ENCODE assay signal across 23 cellular contexts in the genomic region with DNA sequence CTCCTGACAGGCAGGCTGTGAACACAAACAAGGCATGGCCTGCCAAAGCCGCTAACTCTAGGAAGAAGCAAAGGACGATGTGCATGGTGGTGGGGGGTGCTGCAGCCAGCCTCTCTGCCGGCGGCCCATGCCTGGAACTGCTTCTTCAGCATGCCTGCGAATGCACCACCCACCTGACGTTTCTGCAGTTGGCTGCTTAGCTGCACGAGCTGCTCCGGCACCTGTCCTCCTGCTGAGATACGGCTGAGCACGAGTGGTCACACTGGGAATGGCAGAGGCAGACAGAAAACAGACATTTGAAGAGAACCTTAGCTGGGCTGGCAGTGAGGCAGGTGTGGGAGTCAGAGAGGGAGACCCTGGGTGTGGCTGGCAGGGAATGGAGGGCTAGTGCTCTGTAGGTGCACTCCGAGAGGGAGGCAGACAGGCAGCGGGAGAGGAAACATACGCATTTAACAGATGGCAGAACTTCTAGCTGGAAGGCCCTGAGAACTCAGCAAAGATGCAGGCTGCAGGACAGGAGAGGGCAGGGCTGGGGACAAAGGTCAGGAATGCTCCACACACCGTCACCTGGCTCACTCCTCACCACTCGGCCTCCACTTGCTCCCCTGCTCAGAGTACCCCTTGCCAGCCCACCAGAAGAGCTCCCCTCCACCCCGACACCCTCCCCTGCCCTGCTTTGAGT. TPM values are rescaled to one million over a fixed set of nuclear protein-coding genes. Genes with fewer than 3 reads are reported as not detected.
DNase-seq lines count a peak whose midpoint lies in the region; ATAC-seq and TF ChIP-seq lines count a peak whose summit lies in the region.
"Had no signal": no experiment of that assay in that cellular context is flagged by ENCODE, and none has a peak within 500 bp of the region (broad histone marks: within the 10 kb centered on the region; RNA-seq: fewer than 3 reads in every experiment).

No MANE protein-coding gene starts in this region.

- no peak for ATAC-seq in heart right ventricle
- ATAC-seq in left ventricle myocardium superior: no peak
- ATAC-seq: activated CD4-positive, CD25-positive, alpha-beta regulatory T cell treated with anti-CD3 and anti-CD28 coated beads, Interleukin-2, amount 50 U/mL, for 24 hours; activated CD8-positive, alpha-beta T cell treated with anti-CD3 and anti-CD28 coated beads, Interleukin-2, amount 10 ng/mL, durations not matched to agents 7 days and 5 days; natural killer cell; PC-3 had no signal

- H3K9me3 Mint-ChIP-seq in chondrocyte (ENCODE audit: low read depth): no peaks in the 10 kb centered on the region
- no peaks in the 10 kb centered on the region for H3K9me3 Mint-ChIP-seq in neural progenitor cell
- H3K9me3 Mint-ChIP-seq: natural killer cell had no signal

- H2AFZ ChIP-seq in neural progenitor cell (replicated peaks): no peak overlapping the region
- H2AFZ ChIP-seq: parathyroid adenoma had no signal

- H3K36me3 Mint-ChIP-seq in chondrocyte (ENCODE audit: low read depth) (peaks cover 30% of the 10 kb centered on the region), neural progenitor cell (peaks cover 9% of the 10 kb centered on the region)

- H3K9me3 ChIP-seq in heart right ventricle (no peaks in the 10 kb centered on the region), neural progenitor cell (ENCODE audit: low read depth) (no peaks in the 10 kb centered on the region), transverse colon (no peaks in the 10 kb centered on the region)
- H3K9me3 ChIP-seq: BLaER1, tibial artery had no signal

- intact Hi-C loops in heart right ventricle (cut with DNase I): loop anchor here in 6 of 10 donors (10.0 kb wide), 3 partner anchors 77 to 227 kb away; no protein-coding TSS in a partner anchor
- intact Hi-C loops in left ventricle myocardium superior (cut with micrococcal nuclease): no loop called here
- intact Hi-C loops in transverse colon (cut with DNase I; ENCODE audit: low total_unique reads): loop anchor here (10.0 kb wide), 1 partner anchor 87 kb away; no protein-coding TSS in a partner anchor

- H3K4me3 Mint-ChIP-seq in chondrocyte (ENCODE audit: unreplicated experiment): no peak overlapping the region
- H3K4me3 Mint-ChIP-seq in neural progenitor cell: peak overlapping the region; percentile 24
- H3K4me3 Mint-ChIP-seq: activated CD8-positive, alpha-beta T cell treated with anti-CD3 and anti-CD28 coated beads, Interleukin-2, amount 10 ng/mL, durations not matched to agents 7 days and 5 days; natural killer cell had no signal

- in situ Hi-C loops in transverse colon (cut with MboI; ENCODE audit: low pct_ligation_motif_present in 1 of 4, low pct_unique_long_range_greater_than_20kb in 1 of 4, low sequenced_read_pairs in 3 of 4): no loop called here

- 58 to 65% methylated on average over 16 of the region's 16 CpGs for WGBS in heart right ventricle, 2 donors
- 75 to 80% methylated on average over 1 to 16 of the region's 16 CpGs for WGBS in transverse colon (ENCODE audit: low coverage in 1 of 2), 2 donors

- H3K79me2 ChIP-seq in neural progenitor cell (ENCODE audit: low read depth): peaks cover 43% of the 10 kb centered on the region

- H3K27me3 Mint-ChIP-seq in chondrocyte (ENCODE audit: low read depth) (no peaks in the 10 kb centered on the region), neural progenitor cell (ENCODE audit: insufficient read depth, low read depth) (peaks cover 2% of the 10 kb centered on the region)

- H3K27ac Mint-ChIP-seq in chondrocyte (ENCODE audit: unreplicated experiment): no peak overlapping the region
- H3K27ac Mint-ChIP-seq in neural progenitor cell: no peak overlapping the region
- H3K27ac Mint-ChIP-seq: natural killer cell had no signal

- H3K36me3 ChIP-seq in heart right ventricle (peaks cover 0 to 65% (median 38%) of the 10 kb centered on the region in 9 donors), neural progenitor cell (no peaks in the 10 kb centered on the region), transverse colon (peaks cover 0 to 48% (median 24%) of the 10 kb centered on the region in 4 donors)

- H3K27ac ChIP-seq in heart right ventricle: peak overlapping the region in 6 of 10 donors; percentile 1 to 53 (median 28)
- no peak overlapping the region for H3K27ac ChIP-seq in neural progenitor cell
- H3K27ac ChIP-seq in transverse colon: no peak overlapping the region
- H3K27ac ChIP-seq: BLaER1, KMS-11, parathyroid adenoma, tibial artery had no signal

- no peak for TF ChIP-seq POLR2A in transverse colon (IDR thresholded peaks at IDR 0.05)

- no peaks in the 10 kb centered on the region for H3F3A ChIP-seq in neural progenitor cell (ENCODE audit: low read depth)

- no peak for TF ChIP-seq EP300 in transverse colon (IDR thresholded peaks at IDR 0.05; ENCODE audit: low read depth)

- TF ChIP-seq CTCF in heart right ventricle (IDR thresholded peaks at IDR 0.05) (no peak), chondrocyte (IDR thresholded peaks at IDR 0.05) (no peak), neural progenitor cell (IDR thresholded peaks at IDR 0.05) (no peak), transverse colon (IDR thresholded peaks at IDR 0.05) (no peak)

- H3K4me1 ChIP-seq in heart right ventricle (peaks cover 2 to 73% (median 51%) of the 10 kb centered on the region in 9 donors), neural progenitor cell (peaks cover 9% of the 10 kb centered on the region), transverse colon (peaks cover 6 to 35% (median 12%) of the 10 kb centered on the region in 4 donors)

- H4K20me1 ChIP-seq in neural progenitor cell (ENCODE audit: low read depth): peaks cover 22% of the 10 kb centered on the region

- H3K9ac ChIP-seq in neural progenitor cell: no peak overlapping the region
- H3K9ac ChIP-seq: BLaER1, KMS-11, parathyroid adenoma had no signal

- H3K4me1 Mint-ChIP-seq in chondrocyte (ENCODE audit: low read depth) (peaks cover 27% of the 10 kb centered on the region), neural progenitor cell (peaks cover 19% of the 10 kb centered on the region)

- no peak for DNase-seq in heart right ventricle
- DNase-seq in left ventricle myocardium superior: no peak
- DNase-seq in chondrocyte (ENCODE audit: low spot score): peak; percentile 58
- DNase-seq in neural progenitor cell (ENCODE audit: low spot score): no peak
- peak; percentile 29 for DNase-seq in transverse colon
- DNase-seq in cerebellum (ENCODE audit: low spot score): no peak
- no peak for DNase-seq in amniotic stem cell (lab: John Stamatoyannopoulos, UW)
- no peak for DNase-seq in activated CD4-positive, alpha-beta T cell treated with anti-CD3 and anti-CD28 coated beads, Interleukin-2, amount 50 U/mL, for 4 hours
- DNase-seq: activated CD8-positive, alpha-beta T cell treated with anti-CD3 and anti-CD28 coated beads, Interleukin-2, amount 10 ng/mL, durations not matched to agents 7 days and 5 days; activated naive CD4-positive, alpha-beta T cell treated with anti-CD3 and anti-CD28 coated beads, Interleukin-2, amount 50 U/mL, for 16 hours; activated T-cell treated with anti-CD3 and anti-CD28 coated beads, Interleukin-2, amount 50 U/mL, for 48 hours; DND-41; natural killer cell; NCI-H226; PC-3; stimulated activated CD4-positive, alpha-beta T cell treated with anti-CD3 and anti-CD28 coated beads, Interleukin-2, amount 100 ng/mL, for 24 hours; stimulated activated naive CD4-positive, alpha-beta T cell treated with Interleukin-2 at 50 U/mL for 16 hours had no signal

- no peaks in the 10 kb centered on the region for H3K27me3 ChIP-seq in heart right ventricle
- no peaks in the 10 kb centered on the region for H3K27me3 ChIP-seq in neural progenitor cell
- no peaks in the 10 kb centered on the region for H3K27me3 ChIP-seq in transverse colon
- H3K27me3 ChIP-seq: BLaER1, tibial artery had no signal

- H3K4me2 ChIP-seq in neural progenitor cell: no peak overlapping the region
- H3K4me2 ChIP-seq: BLaER1, KMS-11 had no signal

- H3K4me3 ChIP-seq in heart right ventricle (no peak overlapping the region), neural progenitor cell (no peak overlapping the region), transverse colon (no peak overlapping the region)
- H3K4me3 ChIP-seq: BLaER1, tibial artery had no signal

RNA-seq across cellular contexts. Expression of a gene that starts 5.2 kb away (rescaled TPM):
- total RNA-seq in heart right ventricle: 10 to 100 TPM; 26.4 to 45.7 (median 35.8) TPM
- 10 to 100 TPM; 16.0 to 78.2 TPM for polyA plus RNA-seq in heart right ventricle
- total RNA-seq in left ventricle myocardium superior: 63.3 TPM
- 59.0 to 73.1 TPM (median 71.2 TPM) in 3 replicates for total RNA-seq in chondrocyte
- 16.3 and 30.1 TPM in 2 replicates for total RNA-seq in neural progenitor cell (ENCODE audit: low replicate concordance)
- total RNA-seq in transverse colon: 100 to 1,000 TPM in 1 of 4 donors, 10 to 100 TPM in 3; 43.0 to 560 (median 81.1) TPM
- 60.1 TPM for total RNA-seq in cerebellum

RNA-seq across cellular contexts. Expression of a gene that starts 25.6 kb away (rescaled TPM):
- total RNA-seq in heart right ventricle (10 to 100 TPM in 2 of 10 donors, 1 to 10 TPM in 8; 6.0 to 16.3 (median 8.2) TPM), left ventricle myocardium superior (11.5 TPM), chondrocyte (0.55 to 0.68 TPM (median 0.64 TPM) in 3 replicates), neural progenitor cell (ENCODE audit: low replicate concordance) (0.22 and 1.2 TPM in 2 replicates), transverse colon (1 to 10 TPM in 2 of 4 donors, under 1 TPM in 1, not detected in 1; 0.75 to 3.2 (median 1.4) TPM), cerebellum (6.8 TPM)
- 1 to 10 TPM; 3.7 to 6.9 TPM for polyA plus RNA-seq in heart right ventricle
- total RNA-seq: HT1080 had no signal

RNA-seq across cellular contexts. Expression of a gene that starts 49.3 kb away (rescaled TPM):
- total RNA-seq in heart right ventricle (10 to 100 TPM; 63.8 to 84.4 (median 71.1) TPM), left ventricle myocardium superior (89.4 TPM), chondrocyte (50.9 to 69.0 TPM (median 55.8 TPM) in 3 replicates), neural progenitor cell (ENCODE audit: low replicate concordance) (99.8 and 113 TPM in 2 replicates), transverse colon (10 to 100 TPM; 28.9 to 78.2 (median 60.0) TPM), cerebellum (66.7 TPM)
- polyA plus RNA-seq in heart right ventricle: 10 to 100 TPM; 23.4 to 84.6 TPM

Comparison
In these comparisons a context has a peak if more than half of its experiments do, and no peak if none do; other contexts are left out.
1. DNase-seq: peak in chondrocyte (single experiment) and transverse colon (single experiment); none in heart right ventricle (0 of 2), left ventricle myocardium superior (single experiment), neural progenitor cell (single experiment), cerebellum (single experiment), amniotic stem cell (single experiment) and activated CD4-positive, alpha-beta T cell treated with anti-CD3 and anti-CD28 coated beads, Interleukin-2, amount 50 U/mL, for 4 hours (0 of 2).
2. H3K27ac ChIP-seq: peak in heart right ventricle (6 of 10); none in neural progenitor cell (single experiment) and transverse colon (0 of 4).